In genomic region chr4:25860586-25861421, GRCh38 we compare ENCODE assay signal across 9 cellular contexts. TPM values are rescaled to one million over a fixed set of nuclear protein-coding genes. Genes with fewer than 3 reads are reported as not detected.
A peak's percentile ranks its signal among the peaks of the same experiment; 100 is the strongest.
DNase-seq lines count a peak whose midpoint lies in the region; ATAC-seq and TF ChIP-seq lines count a peak whose summit lies in the region.
"Had no signal": no experiment of that assay in that cellular context is flagged by ENCODE, and none has a peak within 500 bp of the region (broad histone marks: within the 10 kb centered on the region; RNA-seq: fewer than 3 reads in every experiment).

No MANE protein-coding gene starts in this region.

- no peak for ATAC-seq in foreskin keratinocyte
- no peak for ATAC-seq in GM18505 (IDR thresholded peaks at IDR 0.05; ENCODE audit: unreplicated experiment)
- ATAC-seq in HG03571 (IDR thresholded peaks at IDR 0.05; ENCODE audit: unreplicated experiment) = no peak

- TF ChIP-seq POLR2A in GM18505 (IDR thresholded peaks at IDR 0.05; ENCODE audit: borderline replicate concordance, extremely low read depth, insufficient read depth, insufficient read length) = no peak

- H3K4me1 ChIP-seq in left ventricle myocardium inferior = peaks cover 52% of the 10 kb centered on the region
- H3K4me1 ChIP-seq in right atrium auricular region = peaks cover 0 to 32% of the 10 kb centered on the region in 2 donors
- H3K4me1 ChIP-seq in foreskin keratinocyte = peaks cover 15% of the 10 kb centered on the region

- H3K27me3 ChIP-seq in left ventricle myocardium inferior (ENCODE audit: low read depth) (no peaks in the 10 kb centered on the region), right atrium auricular region (no peaks in the 10 kb centered on the region), foreskin keratinocyte (no peaks in the 10 kb centered on the region)

- peak overlapping the region; percentile 74 for H3K9ac ChIP-seq in SK-N-MC (ENCODE audit: insufficient read length)

- H3K27ac ChIP-seq in left ventricle myocardium inferior (replicated peaks) = peak overlapping the region; percentile 48
- H3K27ac ChIP-seq in right atrium auricular region = peak overlapping the region in 1 of 2 donors; percentile 25
- peak overlapping the region; percentile 31; the same call in 1 of the 2 replicates for H3K27ac ChIP-seq in SK-N-MC
- no peak overlapping the region for H3K27ac ChIP-seq in foreskin keratinocyte

- TF ChIP-seq CTCF in left ventricle myocardium inferior (IDR thresholded peaks at IDR 0.05; ENCODE audit: borderline replicate concordance) = no peak
- TF ChIP-seq CTCF in right atrium auricular region (IDR thresholded peaks at IDR 0.05) = no peak
- TF ChIP-seq CTCF in foreskin keratinocyte (conservative IDR thresholded peaks at IDR 0.05) = no peak

- DNase-seq in left ventricle myocardium inferior = no peak
- DNase-seq in right atrium auricular region (ENCODE audit: low spot score) = no peak
- DNase-seq in SK-N-MC (ENCODE audit: low read depth, low spot score) = no peak
- peak; percentile 32 to 33 for DNase-seq in foreskin keratinocyte
- no peak for DNase-seq in iPS-NIHi7 (ENCODE audit: extremely low spot score)
- no peak for DNase-seq in Ammon's horn (ENCODE audit: low spot score)
- DNase-seq: DND-41 had no signal

- H3K36me3 ChIP-seq in left ventricle myocardium inferior (no peaks in the 10 kb centered on the region), right atrium auricular region (no peaks in the 10 kb centered on the region), SK-N-MC (ENCODE audit: insufficient read depth, low read length) (no peaks in the 10 kb centered on the region)

- H3K4me3 ChIP-seq in left ventricle myocardium inferior (peak overlapping the region; percentile 88), right atrium auricular region (no peak overlapping the region), SK-N-MC (peak overlapping the region; percentile 84)

- H3K9me3 ChIP-seq in left ventricle myocardium inferior (replicated peaks) (no peaks in the 10 kb centered on the region), right atrium auricular region (no peaks in the 10 kb centered on the region), SK-N-MC (ENCODE audit: low read depth, low read length) (no peaks in the 10 kb centered on the region)

- intact Hi-C loops in left ventricle myocardium inferior (cut with micrococcal nuclease) = no loop called here

RNA-seq across cellular contexts. Expression of gene SEL1L3, which starts 2.0 kb away (rescaled TPM):
- total RNA-seq in left ventricle myocardium inferior (3.2 TPM), right atrium auricular region (1 to 10 TPM; 5.4 to 7.2 TPM), foreskin keratinocyte (31.7 and 33.3 TPM in 2 replicates)
- 15.8 and 17.2 TPM in 2 replicates for polyA plus RNA-seq in foreskin keratinocyte

RNA-seq across cellular contexts. Expression of gene SMIM20, which starts 53.2 kb away (rescaled TPM):
- 45.4 TPM for total RNA-seq in left ventricle myocardium inferior
- 10 to 100 TPM; 27.8 to 52.1 TPM for total RNA-seq in right atrium auricular region
- total RNA-seq in foreskin keratinocyte = 21.2 and 28.6 TPM in 2 replicates
- polyA plus RNA-seq in foreskin keratinocyte = 26.1 and 31.3 TPM in 2 replicates

Comparison
In these comparisons a context has a peak if more than half of its experiments do, and no peak if none do; other contexts are left out.
1. H3K4me3 ChIP-seq: peak in left ventricle myocardium inferior (single experiment) and SK-N-MC (single experiment); none in right atrium auricular region (0 of 2).
2. DNase-seq: peak in foreskin keratinocyte (2 of 2); none in left ventricle myocardium inferior (single experiment), right atrium auricular region (single experiment), SK-N-MC (single experiment), iPS-NIHi7 (single experiment) and Ammon's horn (single experiment).